9 cellular contexts compared by ENCODE assay signal in genomic region chr1:160256396-160257046, GRCh38. TPM values are rescaled to one million over a fixed set of nuclear protein-coding genes. Genes with fewer than 3 reads are reported as not detected.
DNase-seq lines count a peak whose midpoint lies in the region; ATAC-seq and TF ChIP-seq lines count a peak whose summit lies in the region.
"Had no signal": no experiment of that assay in that cellular context is flagged by ENCODE, and none has a peak within 500 bp of the region (broad histone marks: within the 10 kb centered on the region; RNA-seq: fewer than 3 reads in every experiment).

No MANE protein-coding gene starts in this region.

- H3K4me3 ChIP-seq in left ventricle myocardium inferior (no peak overlapping the region), right cardiac atrium (ENCODE audit: low read length) (no peak overlapping the region), RWPE2 (ENCODE audit: severe bottlenecking) (no peak overlapping the region), foreskin fibroblast (ENCODE audit: low read depth in 1 of 2, low read length in 2 of 2) (no peak overlapping the region)

- peaks cover 14% of the 10 kb centered on the region for H3K36me3 ChIP-seq in left ventricle myocardium inferior
- peaks cover 32% of the 10 kb centered on the region for H3K36me3 ChIP-seq in RWPE2 (ENCODE audit: low read depth)

- H3K27me3 ChIP-seq in left ventricle myocardium inferior (ENCODE audit: low read depth) (no peaks in the 10 kb centered on the region), right cardiac atrium (ENCODE audit: control insufficient read depth, insufficient read depth) (no peaks in the 10 kb centered on the region), RWPE2 (ENCODE audit: insufficient read depth, poor library complexity, severe bottlenecking) (no peaks in the 10 kb centered on the region)

- no peaks in the 10 kb centered on the region for H3K9me3 Mint-ChIP-seq in type B pancreatic cell
- peaks cover 5% of the 10 kb centered on the region for H3K9me3 Mint-ChIP-seq in glutamatergic neuron (ENCODE audit: unreplicated experiment)

- H3K4me1 Mint-ChIP-seq in type B pancreatic cell (ENCODE audit: unreplicated experiment) (peaks cover 31% of the 10 kb centered on the region), glutamatergic neuron (ENCODE audit: low read depth, unreplicated experiment) (peaks cover 18% of the 10 kb centered on the region)

- peak overlapping the region; percentile 96 for H3K27ac ChIP-seq in left ventricle myocardium inferior (replicated peaks)
- no peak overlapping the region for H3K27ac ChIP-seq in right cardiac atrium (ENCODE audit: low read length)
- no peak overlapping the region for H3K27ac ChIP-seq in RWPE2 (ENCODE audit: poor library complexity, severe bottlenecking)

- no peak for DNase-seq in left ventricle myocardium inferior
- no peak for DNase-seq in right cardiac atrium
- no peak for DNase-seq in RWPE2 (ENCODE audit: low spot score)
- peak; percentile 47 to 72 for DNase-seq in foreskin fibroblast
- DNase-seq in NCI-H748 (lab: John Stamatoyannopoulos, UW; ENCODE audit: unreplicated experiment) = no peak
- no peak for DNase-seq in amniotic stem cell (lab: John Stamatoyannopoulos, UW)
- DNase-seq in type B pancreatic cell (ENCODE audit: extremely low spot score, unreplicated experiment) = no peak
- no peak for DNase-seq in glutamatergic neuron
- DNase-seq: NCI-H69 had no signal

- H3K4me1 ChIP-seq in left ventricle myocardium inferior = peaks cover 79% of the 10 kb centered on the region
- no peaks in the 10 kb centered on the region for H3K4me1 ChIP-seq in right cardiac atrium (ENCODE audit: control insufficient read depth, insufficient read depth, low read length)
- peaks cover 25% of the 10 kb centered on the region for H3K4me1 ChIP-seq in RWPE2 (ENCODE audit: insufficient read depth, poor library complexity, severe bottlenecking)

- H3K36me3 Mint-ChIP-seq in type B pancreatic cell (peaks cover 7% of the 10 kb centered on the region), glutamatergic neuron (ENCODE audit: unreplicated experiment) (no peaks in the 10 kb centered on the region)

- intact Hi-C loops in left ventricle myocardium inferior (cut with micrococcal nuclease) (loop anchor here (10.0 kb wide), 1 partner anchor 62 kb away; the partner anchor contains the start of gene CASQ1), right cardiac atrium (cut with DNase I) (loop anchor here in 1 of 4 donors (5.0 kb wide), 1 partner anchor 64 kb away; the partner anchor contains the start of gene CASQ1)

- H3K27ac Mint-ChIP-seq in type B pancreatic cell = no peak overlapping the region
- H3K27ac Mint-ChIP-seq in glutamatergic neuron (ENCODE audit: unreplicated experiment) = no peak overlapping the region

- no peaks in the 10 kb centered on the region for H3K27me3 Mint-ChIP-seq in type B pancreatic cell
- H3K27me3 Mint-ChIP-seq in glutamatergic neuron (ENCODE audit: unreplicated experiment) = no peaks in the 10 kb centered on the region

- no peaks in the 10 kb centered on the region for H3K9me3 ChIP-seq in left ventricle myocardium inferior (replicated peaks)
- H3K9me3 ChIP-seq in right cardiac atrium (ENCODE audit: control insufficient read depth, low read length) = no peaks in the 10 kb centered on the region
- no peaks in the 10 kb centered on the region for H3K9me3 ChIP-seq in RWPE2 (ENCODE audit: severe bottlenecking)

- no peak overlapping the region for H3K4me3 Mint-ChIP-seq in type B pancreatic cell
- no peak overlapping the region for H3K4me3 Mint-ChIP-seq in glutamatergic neuron (ENCODE audit: unreplicated experiment)

- WGBS in right cardiac atrium = 27% methylated on average over 3 of the region's 3 CpGs

- TF ChIP-seq CTCF in left ventricle myocardium inferior (IDR thresholded peaks at IDR 0.05; ENCODE audit: borderline replicate concordance) (no peak), RWPE2 (IDR thresholded peaks at IDR 0.05; ENCODE audit: poor library complexity, severe bottlenecking) (no peak), foreskin fibroblast (IDR thresholded peaks at IDR 0.05; ENCODE audit: low read depth, low read length) (no peak), type B pancreatic cell (conservative IDR thresholded peaks at IDR 0.05) (no peak), glutamatergic neuron (IDR thresholded peaks at IDR 0.05; ENCODE audit: partially characterized antibody, unreplicated experiment) (no peak)

- ATAC-seq in right cardiac atrium (no peak), RWPE2 (ENCODE audit: low read depth) (peak; percentile 69)

RNA-seq across cellular contexts. Expression of gene DCAF8, which starts 5.8 kb away (rescaled TPM):
- total RNA-seq in left ventricle myocardium inferior = 162 TPM
- 100 to 1,000 TPM; 113 to 152 (median 122) TPM for total RNA-seq in right cardiac atrium
- 97.8 TPM for polyA plus RNA-seq in right cardiac atrium
- total RNA-seq in type B pancreatic cell (ENCODE audit: low replicate concordance) = 127 and 154 TPM in 2 replicates
- 146 TPM for total RNA-seq in glutamatergic neuron (ENCODE audit: unreplicated experiment)

RNA-seq across cellular contexts. Expression of gene PEX19, which starts 28.4 kb away (rescaled TPM):
- 97.6 TPM for total RNA-seq in left ventricle myocardium inferior
- total RNA-seq in right cardiac atrium = 100 to 1,000 TPM in 2 of 4 donors, 10 to 100 TPM in 2; 97.4 to 113 (median 105) TPM
- polyA plus RNA-seq in right cardiac atrium = 42.5 TPM
- 50.4 and 66.9 TPM in 2 replicates for total RNA-seq in type B pancreatic cell (ENCODE audit: low replicate concordance)
- 48.8 TPM for total RNA-seq in glutamatergic neuron (ENCODE audit: unreplicated experiment)

RNA-seq across cellular contexts. Expression of gene PEA15, which starts 51.3 kb away (rescaled TPM):
- 280 TPM for total RNA-seq in left ventricle myocardium inferior
- 100 to 1,000 TPM; 169 to 223 (median 197) TPM for total RNA-seq in right cardiac atrium
- polyA plus RNA-seq in right cardiac atrium = 219 TPM
- 67.7 and 72.8 TPM in 2 replicates for total RNA-seq in type B pancreatic cell (ENCODE audit: low replicate concordance)
- 44.6 TPM for total RNA-seq in glutamatergic neuron (ENCODE audit: unreplicated experiment)

Comparison
In these comparisons a context has a peak if more than half of its experiments do, and no peak if none do; other contexts are left out.
1. DNase-seq: peak in foreskin fibroblast (2 of 2); none in left ventricle myocardium inferior (single experiment), right cardiac atrium (0 of 3), RWPE2 (single experiment), NCI-H748 (single experiment), amniotic stem cell (single experiment), type B pancreatic cell (single experiment) and glutamatergic neuron (single experiment).